20 cellular contexts compared by ENCODE assay signal in genomic region chr10:6272126-6272525, GRCh38.
DNase-seq lines count a peak whose midpoint lies in the region; ATAC-seq, FAIRE-seq and TF ChIP-seq lines count a peak whose summit lies in the region.
"Had no signal": no experiment of that assay in that cellular context is flagged by ENCODE, and none has a peak within 500 bp of the region (broad histone marks: within the 10 kb centered on the region; RNA-seq: fewer than 3 reads in every experiment).

No MANE protein-coding gene starts in this region.

- H3K9me3 Mint-ChIP-seq in CD4-positive, alpha-beta T cell, result peaks cover 3% of the 10 kb centered on the region
- no peaks in the 10 kb centered on the region for H3K9me3 Mint-ChIP-seq in activated naive CD8-positive, alpha-beta T cell treated with anti-CD3 and anti-CD28 coated beads, Interleukin-2, amount 50 U/mL, for 24 hours
- H3K9me3 Mint-ChIP-seq in naive thymus-derived CD4-positive, alpha-beta T cell, result peaks cover 0 to 3% (median 0%) of the 10 kb centered on the region in 11 donors
- H3K9me3 Mint-ChIP-seq: activated B cell treated with CpG ODN at 0.5 μM for 24 hours, nephron progenitor cell had no signal

- H3K4me2 ChIP-seq in A549, result no peak overlapping the region

- H3K4me1 Mint-ChIP-seq in CD4-positive, alpha-beta T cell (ENCODE audit: low read depth), result peaks cover 50% of the 10 kb centered on the region
- peaks cover 75% of the 10 kb centered on the region for H3K4me1 Mint-ChIP-seq in activated naive CD8-positive, alpha-beta T cell treated with anti-CD3 and anti-CD28 coated beads, Interleukin-2, amount 50 U/mL, for 24 hours
- peaks cover 27 to 71% (median 31%) of the 10 kb centered on the region in 7 donors for H3K4me1 Mint-ChIP-seq in naive thymus-derived CD4-positive, alpha-beta T cell

- no peaks in the 10 kb centered on the region for H3K9me3 ChIP-seq in A549
- no peaks in the 10 kb centered on the region for H3K9me3 ChIP-seq in CD4-positive, alpha-beta T cell (ENCODE audit: control insufficient read depth, low read length)
- no peaks in the 10 kb centered on the region for H3K9me3 ChIP-seq in naive thymus-derived CD4-positive, alpha-beta T cell (ENCODE audit: control insufficient read depth in 2 of 3, low read length in 3 of 3)

- no peak for ATAC-seq in A549
- no peak for ATAC-seq in CD4-positive, alpha-beta T cell (ENCODE audit: poor library complexity)
- no peak for ATAC-seq in activated naive CD8-positive, alpha-beta T cell treated with anti-CD3 and anti-CD28 coated beads, Interleukin-2, amount 50 U/mL, for 24 hours
- ATAC-seq in naive thymus-derived CD4-positive, alpha-beta T cell, result no peak
- ATAC-seq in GM21529 (IDR thresholded peaks at IDR 0.05; ENCODE audit: unreplicated experiment), result no peak
- ATAC-seq: HCT116, sciatic nerve had no signal

- intact Hi-C loops in CD4-positive, alpha-beta T cell (cut with DNase I, micrococcal nuclease), result loop anchor here in 1 of 2 experiments (10.0 kb wide), 1 partner anchor 113 kb away; no protein-coding TSS in a partner anchor
- intact Hi-C loops in naive thymus-derived CD4-positive, alpha-beta T cell (cut with micrococcal nuclease), result loop anchor here in 1 of 2 donors (5.0 kb wide), 1 partner anchor 70 kb away; the partner anchor contains the start of gene PFKFB3

- no peaks in the 10 kb centered on the region for H3K27me3 Mint-ChIP-seq in CD4-positive, alpha-beta T cell
- H3K27me3 Mint-ChIP-seq in activated naive CD8-positive, alpha-beta T cell treated with anti-CD3 and anti-CD28 coated beads, Interleukin-2, amount 50 U/mL, for 24 hours, result no peaks in the 10 kb centered on the region
- no peaks in the 10 kb centered on the region for H3K27me3 Mint-ChIP-seq in naive thymus-derived CD4-positive, alpha-beta T cell
- H3K27me3 Mint-ChIP-seq: activated B cell treated with CpG ODN at 0.5 μM for 24 hours; activated naive CD8-positive, alpha-beta T cell; brain had no signal

- no peak for TF ChIP-seq POLR2A in A549 (IDR thresholded peaks at IDR 0.05; ENCODE audit: low read length)

- CTCF ChIA-PET in A549 (lab: Yijun Ruan, JAX), result no interaction called here
- CTCF ChIA-PET in CD4-positive, alpha-beta T cell (lab: Charles Lee), result no interaction called here
- CTCF ChIA-PET in naive thymus-derived CD4-positive, alpha-beta T cell (lab: Charles Lee), result no interaction called here

- H3K4me1 ChIP-seq in A549, result peaks cover 46% of the 10 kb centered on the region
- peaks cover 7 to 38% of the 10 kb centered on the region in 2 donors for H3K4me1 ChIP-seq in naive thymus-derived CD4-positive, alpha-beta T cell (ENCODE audit: control insufficient read depth in 2 of 2, insufficient read depth in 2 of 2, low read length in 2 of 2)

- no peaks in the 10 kb centered on the region for H3K36me3 ChIP-seq in naive thymus-derived CD4-positive, alpha-beta T cell (ENCODE audit: control insufficient read depth in 2 of 3, insufficient read depth in 3 of 3, low read length in 3 of 3)

- no peaks in the 10 kb centered on the region for H3K36me3 Mint-ChIP-seq in CD4-positive, alpha-beta T cell (ENCODE audit: low read depth)
- H3K36me3 Mint-ChIP-seq in activated naive CD8-positive, alpha-beta T cell treated with anti-CD3 and anti-CD28 coated beads, Interleukin-2, amount 50 U/mL, for 24 hours (ENCODE audit: low read depth), result peaks cover 6% of the 10 kb centered on the region
- H3K36me3 Mint-ChIP-seq in naive thymus-derived CD4-positive, alpha-beta T cell, result peaks cover 0 to 26% (median 0%) of the 10 kb centered on the region in 5 donors
- H3K36me3 Mint-ChIP-seq: activated naive CD8-positive, alpha-beta T cell had no signal

- H3K27ac Mint-ChIP-seq in CD4-positive, alpha-beta T cell, result peak overlapping the region; percentile 90
- H3K27ac Mint-ChIP-seq in activated naive CD8-positive, alpha-beta T cell treated with anti-CD3 and anti-CD28 coated beads, Interleukin-2, amount 50 U/mL, for 24 hours, result no peak overlapping the region
- H3K27ac Mint-ChIP-seq in naive thymus-derived CD4-positive, alpha-beta T cell, result peak overlapping the region in 6 of 9 donors; percentile 32 to 94 (median 74)
- H3K27ac Mint-ChIP-seq: activated B cell treated with CpG ODN at 0.5 μM for 24 hours, nephron progenitor cell had no signal

- no peak for TF ChIP-seq CTCF in A549 (IDR thresholded peaks at IDR 0.05)
- TF ChIP-seq CTCF in CD4-positive, alpha-beta T cell (IDR thresholded peaks at IDR 0.05), result no peak

- TF ChIP-seq RAD21 in A549 (conservative IDR thresholded peaks at IDR 0.05 in 1 of 2, IDR thresholded peaks at IDR 0.05 in 1 of 2), result no peak

- no peak for TF ChIP-seq EP300 in A549 (IDR thresholded peaks at IDR 0.05)

- WGBS in A549 (ENCODE audit: missing lambda C conversion rate), result 94% methylated on average over 10 of the region's 10 CpGs

- H3K27me3 ChIP-seq in CD4-positive, alpha-beta T cell (ENCODE audit: control insufficient read depth, insufficient read depth, low read length), result no peaks in the 10 kb centered on the region
- H3K27me3 ChIP-seq in naive thymus-derived CD4-positive, alpha-beta T cell (ENCODE audit: control insufficient read depth in 2 of 2, insufficient read depth in 2 of 2, low read length in 2 of 2), result no peaks in the 10 kb centered on the region

- H3K4me3 ChIP-seq in A549, result no peak overlapping the region
- no peak overlapping the region for H3K4me3 ChIP-seq in naive thymus-derived CD4-positive, alpha-beta T cell (ENCODE audit: low read length)
- H3K4me3 ChIP-seq: SK-N-MC had no signal

- H3K27ac ChIP-seq in A549, result peak overlapping the region; percentile 22 to 100; a peak in 4 of 6 replicates
- H3K27ac ChIP-seq in CD4-positive, alpha-beta T cell (ENCODE audit: low read depth, low read length), result no peak overlapping the region
- H3K27ac ChIP-seq in naive thymus-derived CD4-positive, alpha-beta T cell (ENCODE audit: low read depth, low read length), result no peak overlapping the region
- H3K27ac ChIP-seq: SK-N-MC had no signal

- H3K4me3 Mint-ChIP-seq in CD4-positive, alpha-beta T cell, result no peak overlapping the region
- peak overlapping the region; percentile 33 for H3K4me3 Mint-ChIP-seq in activated naive CD8-positive, alpha-beta T cell treated with anti-CD3 and anti-CD28 coated beads, Interleukin-2, amount 50 U/mL, for 24 hours
- H3K4me3 Mint-ChIP-seq in naive thymus-derived CD4-positive, alpha-beta T cell, result peak overlapping the region in 1 of 10 donors; percentile 16
- H3K4me3 Mint-ChIP-seq: activated B cell treated with CpG ODN at 0.5 μM for 24 hours; activated naive CD8-positive, alpha-beta T cell; brain; nephron progenitor cell had no signal

- DNase-seq in A549 (ENCODE audit: low read depth in 1 of 2, low spot score in 1 of 2), result no peak
- no peak for DNase-seq in CD4-positive, alpha-beta T cell
- no peak for DNase-seq in activated naive CD8-positive, alpha-beta T cell treated with anti-CD3 and anti-CD28 coated beads, Interleukin-2, amount 50 U/mL, for 24 hours
- DNase-seq in naive thymus-derived CD4-positive, alpha-beta T cell, result no peak
- no peak for DNase-seq in stimulated activated CD4-positive, alpha-beta T cell treated with anti-CD3 and anti-CD28 coated beads, Interleukin-4, amount 100 ng/mL, for 24 hours
- DNase-seq in NOMO-1 (lab: John Stamatoyannopoulos, UW; ENCODE audit: unreplicated experiment in 2 of 2), result no peak
- DNase-seq: activated B cell treated with CpG ODN at 0.5 μM for 24 hours, DMS79, KG1, kidney, NCI-H510A treated with DMSO at 0.1 percent for 48 hours, nephron progenitor cell, T1000 had no signal

- FAIRE-seq in A549 (lab: Jason Lieb, UNC), result no peak
- FAIRE-seq: endometrium, kidney had no signal

- POLR2A ChIA-PET in A549 (lab: Yijun Ruan, JAX), result no interaction called here
- POLR2A ChIA-PET in CD4-positive, alpha-beta T cell (lab: Charles Lee), result no interaction called here
- POLR2A ChIA-PET in naive thymus-derived CD4-positive, alpha-beta T cell (lab: Charles Lee), result interaction anchor here (0.5 kb wide), 1 partner anchor 9 kb away, joined by 4 read pairs; no protein-coding TSS in a partner anchor

TF ChIP-seq in A549, 52 proteins besides CTCF, POLR2A, EP300 and RAD21 (continues in another document):
- TF ChIP-seq GATA3 (IDR thresholded peaks at IDR 0.05; ENCODE audit: borderline replicate concordance) (no peak), EHMT2 (IDR thresholded peaks at IDR 0.05; ENCODE audit: low read depth) (no peak), SREBF2 (IDR thresholded peaks at IDR 0.05) (no peak), KDM5A (IDR thresholded peaks at IDR 0.05) (no peak), ELK1 (IDR thresholded peaks at IDR 0.05; ENCODE audit: low read depth, low read length) (no peak), KDM1A (IDR thresholded peaks at IDR 0.05; ENCODE audit: low read depth) (no peak), HMGXB4 (CRISPR knock-in tag; IDR thresholded peaks at IDR 0.05; ENCODE audit: borderline replicate concordance) (no peak)

Comparison
In these comparisons a context has a peak if more than half of its experiments do, and no peak if none do; other contexts are left out.
1. H3K27ac ChIP-seq: peak in A549 (2 of 2); none in CD4-positive, alpha-beta T cell (single experiment) and naive thymus-derived CD4-positive, alpha-beta T cell (single experiment).